ENCODE assay signal across 1 cellular context in the genomic region with DNA sequence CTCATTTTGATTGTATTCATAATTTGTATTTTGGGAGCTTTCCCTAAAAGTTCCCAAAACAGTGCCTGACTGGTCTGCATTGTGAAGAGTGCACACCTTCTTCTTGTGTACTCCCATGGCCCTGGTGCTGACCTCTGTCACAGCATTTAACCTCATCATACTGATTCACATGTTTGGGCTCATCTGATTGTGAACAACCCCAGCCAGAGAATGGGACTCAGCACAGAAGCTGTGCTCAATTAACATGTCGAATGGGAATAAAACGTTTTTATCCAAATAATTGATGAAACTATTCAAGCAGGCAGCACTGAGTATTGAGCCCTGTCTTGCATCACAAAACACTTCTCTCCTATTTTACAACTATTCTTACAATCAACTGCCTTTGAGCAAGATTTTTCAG.
TF ChIP-seq lines count a peak whose summit lies in the region.

No MANE protein-coding gene starts in this region.

TF ChIP-seq in HCT116, 20 proteins besides CTCF, POLR2A, EP300 and RAD21 (continued from another document):
- TF ChIP-seq, protein P1, sequence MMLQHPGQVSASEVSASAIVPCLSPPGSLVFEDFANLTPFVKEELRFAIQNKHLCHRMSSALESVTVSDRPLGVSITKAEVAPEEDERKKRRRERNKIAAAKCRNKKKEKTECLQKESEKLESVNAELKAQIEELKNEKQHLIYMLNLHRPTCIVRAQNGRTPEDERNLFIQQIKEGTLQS (IDR thresholded peaks at IDR 0.05): no peak
- TF ChIP-seq EZH2phosphoT487 (IDR thresholded peaks at IDR 0.05; ENCODE audit: borderline replicate concordance): no peak
- no peak for TF ChIP-seq SIN3A (IDR thresholded peaks at IDR 0.05; ENCODE audit: low read depth)
